Comparison of ENCODE assay signal across 27 cellular contexts in genomic region chr4:20456416-20456815, GRCh38.
A peak's percentile ranks its signal among the peaks of the same experiment; 100 is the strongest.
DNase-seq lines count a peak whose midpoint lies in the region; ATAC-seq, FAIRE-seq and TF ChIP-seq lines count a peak whose summit lies in the region.
"Had no signal": no experiment of that assay in that cellular context is flagged by ENCODE, and none has a peak within 500 bp of the region (broad histone marks: within the 10 kb centered on the region; RNA-seq: fewer than 3 reads in every experiment).

No MANE protein-coding gene starts in this region.

- TF ChIP-seq CTCF in bronchial epithelial cell (IDR thresholded peaks at IDR 0.05; ENCODE audit: insufficient read depth, low read length, severe bottlenecking), result no peak
- no peak for TF ChIP-seq CTCF in nephron progenitor cell (IDR thresholded peaks at IDR 0.05)

- no peaks in the 10 kb centered on the region for H3K9me3 Mint-ChIP-seq in nephron progenitor cell
- H3K9me3 Mint-ChIP-seq: activated CD4-positive, alpha-beta T cell treated with anti-CD3 and anti-CD28 coated beads, Interleukin-2, amount 10 ng/mL, durations not matched to agents 7 days and 5 days; activated naive CD4-positive, alpha-beta T cell treated with anti-CD3 and anti-CD28 coated beads, Interleukin-2, amount 50 U/mL, for 24 hours; natural killer cell treated with Interleukin-12 subunit alpha and Interleukin-12 subunit beta and Interleukin-15 and Interleukin-18, amount 100 ng/mL, for 72 hours; stimulated activated naive B cell treated with anti-CD40 and anti-IgM and Interleukin-4, amounts not matched to agents 10 μg/mL and 1 μg/mL and 100 μg/mL, for 72 hours; T-helper 2 cell treated with Interferon-gamma antibody and Interleukin-4, amounts not matched to agents 5 μg/mL and 100 μg/mL, for 36 hours had no signal

- no peak for FAIRE-seq in bronchial epithelial cell (lab: Jason Lieb, UNC)
- FAIRE-seq: GM18507 had no signal

- H3K4me3 Mint-ChIP-seq in nephron progenitor cell, result no peak overlapping the region
- H3K4me3 Mint-ChIP-seq: activated CD4-positive, alpha-beta T cell treated with anti-CD3 and anti-CD28 coated beads, Interleukin-2, amount 10 ng/mL, durations not matched to agents 7 days and 5 days; activated CD8-positive, alpha-beta memory T cell treated with anti-CD3 and anti-CD28 coated beads, Interleukin-2, amount 10 ng/mL, durations not matched to agents 7 days and 5 days; activated naive CD4-positive, alpha-beta T cell treated with anti-CD3 and anti-CD28 coated beads, Interleukin-2, amount 50 U/mL, for 24 hours; CD4-positive, CD25-positive, alpha-beta regulatory T cell; natural killer cell treated with Interleukin-12 subunit alpha and Interleukin-12 subunit beta and Interleukin-15 and Interleukin-18, amount 100 ng/mL, for 72 hours; stimulated activated naive B cell treated with anti-CD40 and anti-IgM and Interleukin-4, amounts not matched to agents 10 μg/mL and 1 μg/mL and 100 μg/mL, for 72 hours; T-helper 2 cell treated with Interferon-gamma antibody and Interleukin-4, amounts not matched to agents 5 μg/mL and 100 μg/mL, for 36 hours had no signal

- H3K27me3 ChIP-seq in bronchial epithelial cell (ENCODE audit: control insufficient read depth, insufficient read depth, low read length), result no peaks in the 10 kb centered on the region
- H3K27me3 ChIP-seq: hepatocyte, pancreas, right atrium auricular region, suprapubic skin had no signal

- no peak overlapping the region for H3K4me3 ChIP-seq in bronchial epithelial cell (ENCODE audit: low read depth, low read length)
- H3K4me3 ChIP-seq: hepatocyte, pancreas, right atrium auricular region, suprapubic skin had no signal

- H3K36me3 ChIP-seq in bronchial epithelial cell (ENCODE audit: control insufficient read depth, insufficient read depth, low read length), result no peaks in the 10 kb centered on the region
- H3K36me3 ChIP-seq: pancreas, right atrium auricular region, suprapubic skin had no signal

- H3K4me1 Mint-ChIP-seq in nephron progenitor cell, result no peaks in the 10 kb centered on the region
- H3K4me1 Mint-ChIP-seq: activated CD4-positive, alpha-beta T cell treated with anti-CD3 and anti-CD28 coated beads, Interleukin-2, amount 10 ng/mL, durations not matched to agents 7 days and 5 days; activated CD8-positive, alpha-beta memory T cell treated with anti-CD3 and anti-CD28 coated beads, Interleukin-2, amount 10 ng/mL, durations not matched to agents 7 days and 5 days; activated naive CD4-positive, alpha-beta T cell treated with anti-CD3 and anti-CD28 coated beads, Interleukin-2, amount 50 U/mL, for 24 hours; CD4-positive, CD25-positive, alpha-beta regulatory T cell; stimulated activated naive B cell treated with anti-CD40 and anti-IgM and Interleukin-4, amounts not matched to agents 10 μg/mL and 1 μg/mL and 100 μg/mL, for 72 hours had no signal

- H3K27ac Mint-ChIP-seq in nephron progenitor cell, result no peak overlapping the region
- H3K27ac Mint-ChIP-seq: activated CD4-positive, alpha-beta T cell treated with anti-CD3 and anti-CD28 coated beads, Interleukin-2, amount 10 ng/mL, durations not matched to agents 7 days and 5 days; activated CD8-positive, alpha-beta memory T cell treated with anti-CD3 and anti-CD28 coated beads, Interleukin-2, amount 10 ng/mL, durations not matched to agents 7 days and 5 days; activated naive CD4-positive, alpha-beta T cell treated with anti-CD3 and anti-CD28 coated beads, Interleukin-2, amount 50 U/mL, for 24 hours; CD4-positive, CD25-positive, alpha-beta regulatory T cell; natural killer cell treated with Interleukin-12 subunit alpha and Interleukin-12 subunit beta and Interleukin-15 and Interleukin-18, amount 100 ng/mL, for 72 hours; stimulated activated naive B cell treated with anti-CD40 and anti-IgM and Interleukin-4, amounts not matched to agents 10 μg/mL and 1 μg/mL and 100 μg/mL, for 72 hours; T-helper 2 cell treated with Interferon-gamma antibody and Interleukin-4, amounts not matched to agents 5 μg/mL and 100 μg/mL, for 36 hours had no signal

- no peak for ATAC-seq in HG03175 (IDR thresholded peaks at IDR 0.05; ENCODE audit: unreplicated experiment)
- ATAC-seq: activated CD8-positive, alpha-beta memory T cell treated with anti-CD3 and anti-CD28 coated beads, Interleukin-2, amount 10 ng/mL, durations not matched to agents 7 days and 5 days; left ventricle myocardium superior; natural killer cell treated with Interleukin-12 subunit alpha and Interleukin-12 subunit beta and Interleukin-15 and Interleukin-18, amount 100 ng/mL, for 72 hours; pancreas; SK-N-SH treated with all-trans-retinoic acid at 6 μM for 48 hours; stimulated activated naive B cell treated with anti-CD40 and anti-IgM and Interleukin-4, amounts not matched to agents 10 μg/mL and 1 μg/mL and 100 μg/mL, for 72 hours had no signal

- H3K36me3 Mint-ChIP-seq in nephron progenitor cell (ENCODE audit: low read depth), result no peaks in the 10 kb centered on the region
- H3K36me3 Mint-ChIP-seq: activated CD8-positive, alpha-beta memory T cell treated with anti-CD3 and anti-CD28 coated beads, Interleukin-2, amount 10 ng/mL, durations not matched to agents 7 days and 5 days; activated naive CD4-positive, alpha-beta T cell treated with anti-CD3 and anti-CD28 coated beads, Interleukin-2, amount 50 U/mL, for 24 hours; CD4-positive, CD25-positive, alpha-beta regulatory T cell; natural killer cell treated with Interleukin-12 subunit alpha and Interleukin-12 subunit beta and Interleukin-15 and Interleukin-18, amount 100 ng/mL, for 72 hours; stimulated activated naive B cell treated with anti-CD40 and anti-IgM and Interleukin-4, amounts not matched to agents 10 μg/mL and 1 μg/mL and 100 μg/mL, for 72 hours had no signal

- DNase-seq in DMS53 (lab: John Stamatoyannopoulos, UW), result peak; percentile 60
- DNase-seq in HT1080 (ENCODE audit: low read depth), result peak; percentile 55
- peak; percentile 63 for DNase-seq in bronchial epithelial cell (ENCODE audit: low read depth)
- DNase-seq in kidney tubule cell (ENCODE audit: low spot score), result peak; percentile 88
- no peak for DNase-seq in stimulated activated CD8-positive, alpha-beta memory T cell treated with anti-CD3 and anti-CD28 coated beads, Interleukin-4, amount 100 ng/mL, for 48 hours
- DNase-seq in nephron progenitor cell, result no peak
- DNase-seq: activated CD4-positive, alpha-beta T cell treated with anti-CD3 and anti-CD28 coated beads, Interleukin-2, amount 10 ng/mL, durations not matched to agents 7 days and 5 days; activated CD8-positive, alpha-beta memory T cell treated with anti-CD3 and anti-CD28 coated beads, Interleukin-2, amount 10 ng/mL, durations not matched to agents 7 days and 5 days; anterior cingulate cortex; CD4-positive, CD25-positive, alpha-beta regulatory T cell; GF-D8; left ventricle myocardium superior; NCI-H187; NCI-H2171 treated with DMSO at 0.1 percent for 48 hours; NCI-H524 treated with DMSO at 0.1 percent for 48 hours; pancreas; stimulated activated CD4-positive, alpha-beta T cell treated with anti-CD3 and anti-CD28 coated beads, Interleukin-4, amount 100 ng/mL, for 1 hour; stimulated activated naive B cell treated with anti-CD40 and anti-IgM and Interleukin-4, amounts not matched to agents 10 μg/mL and 1 μg/mL and 100 μg/mL, for 72 hours had no signal

- H3K27me3 Mint-ChIP-seq in nephron progenitor cell (ENCODE audit: low read depth, poor library complexity), result no peaks in the 10 kb centered on the region
- H3K27me3 Mint-ChIP-seq: activated CD4-positive, alpha-beta T cell treated with anti-CD3 and anti-CD28 coated beads, Interleukin-2, amount 10 ng/mL, durations not matched to agents 7 days and 5 days; activated naive CD4-positive, alpha-beta T cell treated with anti-CD3 and anti-CD28 coated beads, Interleukin-2, amount 50 U/mL, for 24 hours; CD4-positive, CD25-positive, alpha-beta regulatory T cell; natural killer cell treated with Interleukin-12 subunit alpha and Interleukin-12 subunit beta and Interleukin-15 and Interleukin-18, amount 100 ng/mL, for 72 hours had no signal

Comparison
In these comparisons a context has a peak if more than half of its experiments do, and no peak if none do; other contexts are left out.
1. DNase-seq: peak in DMS53 (single experiment), HT1080 (single experiment), bronchial epithelial cell (single experiment) and kidney tubule cell (single experiment); none in stimulated activated CD8-positive, alpha-beta memory T cell treated with anti-CD3 and anti-CD28 coated beads, Interleukin-4, amount 100 ng/mL, for 48 hours (single experiment) and nephron progenitor cell (single experiment).